Comparison of ENCODE assay signal across 2 cellular contexts in the genomic region with DNA sequence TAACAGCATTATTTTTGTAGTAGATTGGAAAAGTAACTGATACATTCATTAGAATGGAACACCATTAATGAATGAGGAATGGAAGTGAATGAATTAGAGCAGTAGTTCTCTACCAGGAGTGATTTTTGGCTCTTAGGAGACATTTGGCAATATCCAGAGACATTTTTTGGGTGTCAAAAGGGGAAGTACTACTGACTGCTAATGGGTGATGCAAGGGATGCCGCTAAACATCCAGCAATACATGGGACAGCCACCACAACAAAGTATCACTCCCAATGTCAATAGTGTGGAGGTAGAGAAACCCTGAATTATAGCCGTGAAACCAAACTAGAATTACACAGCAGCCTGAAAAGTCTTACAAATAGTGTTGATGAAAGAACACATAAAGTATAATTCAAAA.
TF ChIP-seq lines count a peak whose summit lies in the region.

No MANE protein-coding gene starts in this region.

TF ChIP-seq in A549, 52 proteins besides CTCF, POLR2A, EP300 and RAD21:
- TF ChIP-seq, protein P1, sequence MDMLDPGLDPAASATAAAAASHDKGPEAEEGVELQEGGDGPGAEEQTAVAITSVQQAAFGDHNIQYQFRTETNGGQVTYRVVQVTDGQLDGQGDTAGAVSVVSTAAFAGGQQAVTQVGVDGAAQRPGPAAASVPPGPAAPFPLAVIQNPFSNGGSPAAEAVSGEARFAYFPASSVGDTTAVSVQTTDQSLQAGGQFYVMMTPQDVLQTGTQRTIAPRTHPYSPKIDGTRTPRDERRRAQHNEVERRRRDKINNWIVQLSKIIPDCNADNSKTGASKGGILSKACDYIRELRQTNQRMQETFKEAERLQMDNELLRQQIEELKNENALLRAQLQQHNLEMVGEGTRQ (IDR thresholded peaks at IDR 0.05): no peak
- TF ChIP-seq MAZ (IDR thresholded peaks at IDR 0.05; ENCODE audit: borderline replicate concordance, low read depth, low read length) (no peak), ZNF302 (CRISPR knock-in tag; IDR thresholded peaks at IDR 0.05) (no peak), ESRRA (IDR thresholded peaks at IDR 0.05; ENCODE audit: borderline replicate concordance, low read length) (no peak), FOSB (CRISPR knock-in tag; IDR thresholded peaks at IDR 0.05) (no peak)

TF ChIP-seq in GM23338, 12 proteins besides CTCF, POLR2A, EP300 and RAD21 (continued from another document):
- TF ChIP-seq, protein P2, sequence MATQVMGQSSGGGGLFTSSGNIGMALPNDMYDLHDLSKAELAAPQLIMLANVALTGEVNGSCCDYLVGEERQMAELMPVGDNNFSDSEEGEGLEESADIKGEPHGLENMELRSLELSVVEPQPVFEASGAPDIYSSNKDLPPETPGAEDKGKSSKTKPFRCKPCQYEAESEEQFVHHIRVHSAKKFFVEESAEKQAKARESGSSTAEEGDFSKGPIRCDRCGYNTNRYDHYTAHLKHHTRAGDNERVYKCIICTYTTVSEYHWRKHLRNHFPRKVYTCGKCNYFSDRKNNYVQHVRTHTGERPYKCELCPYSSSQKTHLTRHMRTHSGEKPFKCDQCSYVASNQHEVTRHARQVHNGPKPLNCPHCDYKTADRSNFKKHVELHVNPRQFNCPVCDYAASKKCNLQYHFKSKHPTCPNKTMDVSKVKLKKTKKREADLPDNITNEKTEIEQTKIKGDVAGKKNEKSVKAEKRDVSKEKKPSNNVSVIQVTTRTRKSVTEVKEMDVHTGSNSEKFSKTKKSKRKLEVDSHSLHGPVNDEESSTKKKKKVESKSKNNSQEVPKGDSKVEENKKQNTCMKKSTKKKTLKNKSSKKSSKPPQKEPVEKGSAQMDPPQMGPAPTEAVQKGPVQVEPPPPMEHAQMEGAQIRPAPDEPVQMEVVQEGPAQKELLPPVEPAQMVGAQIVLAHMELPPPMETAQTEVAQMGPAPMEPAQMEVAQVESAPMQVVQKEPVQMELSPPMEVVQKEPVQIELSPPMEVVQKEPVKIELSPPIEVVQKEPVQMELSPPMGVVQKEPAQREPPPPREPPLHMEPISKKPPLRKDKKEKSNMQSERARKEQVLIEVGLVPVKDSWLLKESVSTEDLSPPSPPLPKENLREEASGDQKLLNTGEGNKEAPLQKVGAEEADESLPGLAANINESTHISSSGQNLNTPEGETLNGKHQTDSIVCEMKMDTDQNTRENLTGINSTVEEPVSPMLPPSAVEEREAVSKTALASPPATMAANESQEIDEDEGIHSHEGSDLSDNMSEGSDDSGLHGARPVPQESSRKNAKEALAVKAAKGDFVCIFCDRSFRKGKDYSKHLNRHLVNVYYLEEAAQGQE (IDR thresholded peaks at IDR 0.05; ENCODE audit: unreplicated experiment): no peak
- no peak for TF ChIP-seq ZNF331 (CRISPR knock-in tag; IDR thresholded peaks at IDR 0.05; ENCODE audit: low read depth)
- TF ChIP-seq, protein P3, sequence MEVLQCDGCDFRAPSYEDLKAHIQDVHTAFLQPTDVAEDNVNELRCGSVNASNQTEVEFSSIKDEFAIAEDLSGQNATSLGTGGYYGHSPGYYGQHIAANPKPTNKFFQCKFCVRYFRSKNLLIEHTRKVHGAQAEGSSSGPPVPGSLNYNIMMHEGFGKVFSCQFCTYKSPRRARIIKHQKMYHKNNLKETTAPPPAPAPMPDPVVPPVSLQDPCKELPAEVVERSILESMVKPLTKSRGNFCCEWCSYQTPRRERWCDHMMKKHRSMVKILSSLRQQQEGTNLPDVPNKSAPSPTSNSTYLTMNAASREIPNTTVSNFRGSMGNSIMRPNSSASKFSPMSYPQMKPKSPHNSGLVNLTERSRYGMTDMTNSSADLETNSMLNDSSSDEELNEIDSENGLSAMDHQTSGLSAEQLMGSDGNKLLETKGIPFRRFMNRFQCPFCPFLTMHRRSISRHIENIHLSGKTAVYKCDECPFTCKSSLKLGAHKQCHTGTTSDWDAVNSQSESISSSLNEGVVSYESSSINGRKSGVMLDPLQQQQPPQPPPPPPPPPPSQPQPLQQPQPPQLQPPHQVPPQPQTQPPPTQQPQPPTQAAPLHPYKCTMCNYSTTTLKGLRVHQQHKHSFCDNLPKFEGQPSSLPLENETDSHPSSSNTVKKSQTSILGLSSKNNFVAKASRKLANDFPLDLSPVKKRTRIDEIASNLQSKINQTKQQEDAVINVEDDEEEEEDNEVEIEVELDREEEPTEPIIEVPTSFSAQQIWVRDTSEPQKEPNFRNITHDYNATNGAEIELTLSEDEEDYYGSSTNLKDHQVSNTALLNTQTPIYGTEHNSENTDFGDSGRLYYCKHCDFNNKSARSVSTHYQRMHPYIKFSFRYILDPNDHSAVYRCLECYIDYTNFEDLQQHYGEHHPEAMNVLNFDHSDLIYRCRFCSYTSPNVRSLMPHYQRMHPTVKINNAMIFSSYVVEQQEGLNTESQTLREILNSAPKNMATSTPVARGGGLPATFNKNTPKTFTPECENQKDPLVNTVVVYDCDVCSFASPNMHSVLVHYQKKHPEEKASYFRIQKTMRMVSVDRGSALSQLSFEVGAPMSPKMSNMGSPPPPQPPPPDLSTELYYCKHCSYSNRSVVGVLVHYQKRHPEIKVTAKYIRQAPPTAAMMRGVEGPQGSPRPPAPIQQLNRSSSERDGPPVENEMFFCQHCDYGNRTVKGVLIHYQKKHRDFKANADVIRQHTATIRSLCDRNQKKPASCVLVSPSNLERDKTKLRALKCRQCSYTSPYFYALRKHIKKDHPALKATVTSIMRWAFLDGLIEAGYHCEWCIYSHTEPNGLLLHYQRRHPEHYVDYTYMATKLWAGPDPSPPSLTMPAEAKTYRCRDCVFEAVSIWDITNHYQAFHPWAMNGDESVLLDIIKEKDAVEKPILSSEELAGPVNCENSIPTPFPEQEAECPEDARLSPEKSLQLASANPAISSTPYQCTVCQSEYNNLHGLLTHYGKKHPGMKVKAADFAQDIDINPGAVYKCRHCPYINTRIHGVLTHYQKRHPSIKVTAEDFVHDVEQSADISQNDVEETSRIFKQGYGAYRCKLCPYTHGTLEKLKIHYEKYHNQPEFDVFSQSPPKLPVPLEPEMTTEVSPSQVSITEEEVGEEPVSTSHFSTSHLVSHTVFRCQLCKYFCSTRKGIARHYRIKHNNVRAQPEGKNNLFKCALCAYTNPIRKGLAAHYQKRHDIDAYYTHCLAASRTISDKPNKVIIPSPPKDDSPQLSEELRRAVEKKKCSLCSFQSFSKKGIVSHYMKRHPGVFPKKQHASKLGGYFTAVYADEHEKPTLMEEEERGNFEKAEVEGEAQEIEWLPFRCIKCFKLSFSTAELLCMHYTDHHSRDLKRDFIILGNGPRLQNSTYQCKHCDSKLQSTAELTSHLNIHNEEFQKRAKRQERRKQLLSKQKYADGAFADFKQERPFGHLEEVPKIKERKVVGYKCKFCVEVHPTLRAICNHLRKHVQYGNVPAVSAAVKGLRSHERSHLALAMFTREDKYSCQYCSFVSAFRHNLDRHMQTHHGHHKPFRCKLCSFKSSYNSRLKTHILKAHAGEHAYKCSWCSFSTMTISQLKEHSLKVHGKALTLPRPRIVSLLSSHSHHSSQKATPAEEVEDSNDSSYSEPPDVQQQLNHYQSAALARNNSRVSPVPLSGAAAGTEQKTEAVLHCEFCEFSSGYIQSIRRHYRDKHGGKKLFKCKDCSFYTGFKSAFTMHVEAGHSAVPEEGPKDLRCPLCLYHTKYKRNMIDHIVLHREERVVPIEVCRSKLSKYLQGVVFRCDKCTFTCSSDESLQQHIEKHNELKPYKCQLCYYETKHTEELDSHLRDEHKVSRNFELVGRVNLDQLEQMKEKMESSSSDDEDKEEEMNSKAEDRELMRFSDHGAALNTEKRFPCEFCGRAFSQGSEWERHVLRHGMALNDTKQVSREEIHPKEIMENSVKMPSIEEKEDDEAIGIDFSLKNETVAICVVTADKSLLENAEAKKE (CRISPR knock-in tag; IDR thresholded peaks at IDR 0.05): no peak
- TF ChIP-seq JUNB (IDR thresholded peaks at IDR 0.05; ENCODE audit: unreplicated experiment): no peak
- TF ChIP-seq POLR2AphosphoS5 (IDR thresholded peaks at IDR 0.05; ENCODE audit: low read depth): no peak
- no peak for TF ChIP-seq STAT1 (IDR thresholded peaks at IDR 0.05; ENCODE audit: unreplicated experiment)
- no peak for TF ChIP-seq EZH2phosphoT487 (IDR thresholded peaks at IDR 0.05; ENCODE audit: unreplicated experiment)
- no peak for TF ChIP-seq ZNF114 (CRISPR knock-in tag; IDR thresholded peaks at IDR 0.05)
- TF ChIP-seq, protein P4, sequence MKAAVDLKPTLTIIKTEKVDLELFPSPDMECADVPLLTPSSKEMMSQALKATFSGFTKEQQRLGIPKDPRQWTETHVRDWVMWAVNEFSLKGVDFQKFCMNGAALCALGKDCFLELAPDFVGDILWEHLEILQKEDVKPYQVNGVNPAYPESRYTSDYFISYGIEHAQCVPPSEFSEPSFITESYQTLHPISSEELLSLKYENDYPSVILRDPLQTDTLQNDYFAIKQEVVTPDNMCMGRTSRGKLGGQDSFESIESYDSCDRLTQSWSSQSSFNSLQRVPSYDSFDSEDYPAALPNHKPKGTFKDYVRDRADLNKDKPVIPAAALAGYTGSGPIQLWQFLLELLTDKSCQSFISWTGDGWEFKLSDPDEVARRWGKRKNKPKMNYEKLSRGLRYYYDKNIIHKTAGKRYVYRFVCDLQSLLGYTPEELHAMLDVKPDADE (IDR thresholded peaks at IDR 0.05): no peak
- no peak for TF ChIP-seq NANOG (IDR thresholded peaks at IDR 0.05; ENCODE audit: borderline replicate concordance)
- TF ChIP-seq CREB1 (CRISPR knock-in tag; IDR thresholded peaks at IDR 0.05; ENCODE audit: low read depth): no peak
